Comparison of ENCODE assay signal across 1 cellular context in the genomic region with DNA sequence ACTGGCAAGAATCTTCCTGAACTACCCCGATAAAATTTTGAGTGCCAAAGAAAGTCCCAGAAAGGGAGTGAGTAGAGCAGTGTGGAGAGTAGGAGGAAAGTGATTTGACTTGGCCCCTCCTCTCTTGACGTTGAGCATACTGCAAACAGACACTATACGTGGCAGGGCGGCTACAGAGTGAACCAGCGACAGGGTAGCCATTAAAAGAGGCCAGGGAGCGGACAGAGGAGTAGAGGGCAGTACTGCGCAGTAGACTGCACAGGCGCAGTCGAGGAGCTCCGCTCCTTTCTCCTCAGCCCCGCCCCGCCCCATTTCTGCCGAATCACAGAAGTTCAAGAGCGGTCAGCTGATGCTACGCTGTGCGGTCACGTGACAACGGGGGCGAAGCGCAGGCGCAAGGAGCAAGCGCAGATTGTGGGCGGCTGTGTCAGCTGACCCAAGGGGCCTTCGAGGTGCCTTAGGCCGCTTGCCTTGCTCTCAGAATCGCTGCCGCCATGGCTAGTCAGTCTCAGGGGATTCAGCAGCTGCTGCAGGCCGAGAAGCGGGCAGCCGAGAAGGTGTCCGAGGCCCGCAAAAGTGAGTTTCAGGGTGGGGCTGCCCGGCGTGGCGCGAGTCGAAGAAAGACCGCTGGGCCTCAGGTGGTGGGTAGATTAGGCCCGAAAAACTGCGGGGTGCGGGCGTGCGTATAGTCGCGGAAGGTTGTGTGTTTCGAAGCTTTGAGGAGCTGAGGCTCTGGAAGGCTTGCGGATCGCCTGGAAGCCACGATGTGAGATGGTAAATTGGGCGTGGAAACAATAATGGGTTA.
TF ChIP-seq lines count a peak whose summit lies in the region.

A gene with protein sequence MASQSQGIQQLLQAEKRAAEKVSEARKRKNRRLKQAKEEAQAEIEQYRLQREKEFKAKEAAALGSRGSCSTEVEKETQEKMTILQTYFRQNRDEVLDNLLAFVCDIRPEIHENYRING (plus strand): TSS at position 425 of the 805 bp plus-strand sequence. CDS start 70 bp downstream, at position 495.

TF ChIP-seq in K562, 482 proteins besides CTCF, POLR2A, EP300 and RAD21 (continued from another document):
- TF ChIP-seq, protein P1, sequence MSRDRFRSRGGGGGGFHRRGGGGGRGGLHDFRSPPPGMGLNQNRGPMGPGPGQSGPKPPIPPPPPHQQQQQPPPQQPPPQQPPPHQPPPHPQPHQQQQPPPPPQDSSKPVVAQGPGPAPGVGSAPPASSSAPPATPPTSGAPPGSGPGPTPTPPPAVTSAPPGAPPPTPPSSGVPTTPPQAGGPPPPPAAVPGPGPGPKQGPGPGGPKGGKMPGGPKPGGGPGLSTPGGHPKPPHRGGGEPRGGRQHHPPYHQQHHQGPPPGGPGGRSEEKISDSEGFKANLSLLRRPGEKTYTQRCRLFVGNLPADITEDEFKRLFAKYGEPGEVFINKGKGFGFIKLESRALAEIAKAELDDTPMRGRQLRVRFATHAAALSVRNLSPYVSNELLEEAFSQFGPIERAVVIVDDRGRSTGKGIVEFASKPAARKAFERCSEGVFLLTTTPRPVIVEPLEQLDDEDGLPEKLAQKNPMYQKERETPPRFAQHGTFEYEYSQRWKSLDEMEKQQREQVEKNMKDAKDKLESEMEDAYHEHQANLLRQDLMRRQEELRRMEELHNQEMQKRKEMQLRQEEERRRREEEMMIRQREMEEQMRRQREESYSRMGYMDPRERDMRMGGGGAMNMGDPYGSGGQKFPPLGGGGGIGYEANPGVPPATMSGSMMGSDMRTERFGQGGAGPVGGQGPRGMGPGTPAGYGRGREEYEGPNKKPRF (IDR thresholded peaks at IDR 0.05; ENCODE audit: low read depth, low read length) = no peak
- TF ChIP-seq ZNF3 (CRISPR knock-in tag; IDR thresholded peaks at IDR 0.05) (no peak), SMARCE1 (IDR thresholded peaks at IDR 0.05) (no peak), TAF1 (IDR thresholded peaks at IDR 0.05; ENCODE audit: control insufficient read depth, extremely low read depth, insufficient read depth, low read length, severe bottlenecking) (peak; percentile 75), BACH1 (tag; IDR thresholded peaks at IDR 0.05) (no peak), KLF10 (CRISPR knock-in tag; IDR thresholded peaks at IDR 0.05) (no peak), ZNF232 (CRISPR knock-in tag; IDR thresholded peaks at IDR 0.05) (no peak)
